9 cellular contexts compared by ENCODE assay signal in genomic region chr12:46219892-46220655, GRCh38. TPM values are rescaled to one million over a fixed set of nuclear protein-coding genes. Genes with fewer than 3 reads are reported as not detected.
DNase-seq lines count a peak whose midpoint lies in the region; ATAC-seq and TF ChIP-seq lines count a peak whose summit lies in the region.
"Had no signal": no experiment of that assay in that cellular context is flagged by ENCODE, and none has a peak within 500 bp of the region (broad histone marks: within the 10 kb centered on the region; RNA-seq: fewer than 3 reads in every experiment).

No MANE protein-coding gene starts in this region.

- H3K4me1 Mint-ChIP-seq in CD4-positive, alpha-beta memory T cell = peaks cover 85 to 100% (median 93%) of the 10 kb centered on the region in 4 donors
- peaks cover 92 to 100% of the 10 kb centered on the region in 2 donors for H3K4me1 Mint-ChIP-seq in immature natural killer cell

- peaks cover 0 to 3% (median 0%) of the 10 kb centered on the region in 8 donors for H3K9me3 Mint-ChIP-seq in CD4-positive, alpha-beta memory T cell
- H3K9me3 Mint-ChIP-seq in immature natural killer cell = no peaks in the 10 kb centered on the region

- ATAC-seq in Panc1 = peak; percentile 54

- H3K4me3 ChIP-seq in CD4-positive, alpha-beta memory T cell (ENCODE audit: low read length in 2 of 2) = peak overlapping the region in 1 of 2 donors; percentile 4
- H3K4me3 ChIP-seq in Panc1 (ENCODE audit: low read depth in 2 of 2, low read length in 2 of 2) = no peak overlapping the region
- H3K4me3 ChIP-seq: lung had no signal

- POLR2A ChIA-PET in CD4-positive, alpha-beta memory T cell (lab: Charles Lee; ENCODE audit: partially characterized antibody) = interaction anchor here (1.0 to 14.8 kb wide), 11 partner anchors 10 to 229 kb away, joined by 3 to 552 read pairs (median 5); partner anchors contain the start of genes SCAF11 and SLC38A1
- POLR2A ChIA-PET in Panc1 (lab: Charles Lee) = no interaction called here

- no peaks in the 10 kb centered on the region for H3K27me3 ChIP-seq in CD4-positive, alpha-beta memory T cell (ENCODE audit: insufficient read depth, low read length)
- no peaks in the 10 kb centered on the region for H3K27me3 ChIP-seq in Panc1 (ENCODE audit: control insufficient read depth, insufficient read depth, low read length)

- CTCF ChIA-PET in CD4-positive, alpha-beta memory T cell (lab: Charles Lee; ENCODE audit: partially characterized antibody) = interaction anchor here (0.6 to 3.5 kb wide), 3 partner anchors 19 to 49 kb away, joined by 3 to 30 read pairs (median 4); partner anchors contain the start of gene SLC38A1
- CTCF ChIA-PET in Panc1 (lab: Charles Lee) = no interaction called here

- no peaks in the 10 kb centered on the region for H3K27me3 Mint-ChIP-seq in CD4-positive, alpha-beta memory T cell
- H3K27me3 Mint-ChIP-seq in immature natural killer cell (ENCODE audit: low read depth in 3 of 3) = peaks cover 26 to 37% (median 30%) of the 10 kb centered on the region in 3 donors

- peaks cover 99% of the 10 kb centered on the region for H3K4me1 ChIP-seq in CD4-positive, alpha-beta memory T cell (ENCODE audit: insufficient read depth, low read length)
- peaks cover 7% of the 10 kb centered on the region; the same call in 1 of the 2 replicates for H3K4me1 ChIP-seq in Panc1 (ENCODE audit: control insufficient read depth, insufficient read depth, low read length)

- peaks cover 40 to 71% of the 10 kb centered on the region in 2 donors for H3K36me3 Mint-ChIP-seq in CD4-positive, alpha-beta memory T cell
- H3K36me3 Mint-ChIP-seq in immature natural killer cell = peaks cover 19 to 40% (median 24%) of the 10 kb centered on the region in 3 donors

- H3K27ac Mint-ChIP-seq in CD4-positive, alpha-beta memory T cell = peak overlapping the region; percentile 96 to 100 (median 98)
- peak overlapping the region; percentile 95 to 100 (median 100) for H3K27ac Mint-ChIP-seq in immature natural killer cell

- BruUV-seq in Panc1 (replicated peaks; lab: Mats Ljungman, UMichigan) = no TSS peak

- intact Hi-C loops in CD4-positive, alpha-beta memory T cell (cut with micrococcal nuclease) = loop anchor here (1.0 to 5.0 kb wide), 4 partner anchors 10 to 1373 kb away; no protein-coding TSS in a partner anchor
- intact Hi-C loops in Panc1 (cut with micrococcal nuclease; ENCODE audit: unreplicated experiment) = no loop called here

- H3K27ac ChIP-seq in CD4-positive, alpha-beta memory T cell (ENCODE audit: low read depth, low read length) = peak overlapping the region; percentile 87
- no peak overlapping the region for H3K27ac ChIP-seq in Panc1 (ENCODE audit: low read length)

- no peak for TF ChIP-seq CTCF in Panc1 (IDR thresholded peaks at IDR 0.05)

- in situ Hi-C loops in Panc1 (cut with HindIII; ENCODE audit: low pct_unique_long_range_greater_than_20kb, low sequenced_read_pairs) = no loop called here

- H3K4me3 Mint-ChIP-seq in CD4-positive, alpha-beta memory T cell = peak overlapping the region; percentile 78 to 90 (median 84)
- peak overlapping the region; percentile 83 to 90 (median 85) for H3K4me3 Mint-ChIP-seq in immature natural killer cell

- no peaks in the 10 kb centered on the region for H3K36me3 ChIP-seq in CD4-positive, alpha-beta memory T cell (ENCODE audit: insufficient read depth, low read length)
- peaks cover 15% of the 10 kb centered on the region for H3K36me3 ChIP-seq in Panc1 (ENCODE audit: control insufficient read depth, insufficient read depth, low read length)

- peak; percentile 77 to 94 (median 81) for DNase-seq in CD4-positive, alpha-beta memory T cell
- DNase-seq in Panc1 (ENCODE audit: low read depth, low spot score) (no peak), immature natural killer cell (peak in 1 of 3 donors; percentile 39), cortex of kidney (lab: John Stamatoyannopoulos, UW) (no peak), NCI-H1694 treated with DMSO at 0.1 percent for 48 hours (lab: John Stamatoyannopoulos, UW) (no peak), DMS79 (lab: John Stamatoyannopoulos, UW) (no peak)
- peak; percentile 91 for DNase-seq in activated effector memory CD4-positive, alpha-beta T cell treated with anti-CD3 and anti-CD28 coated beads, Interleukin-2, amount 50 U/mL, for 16 hours
- DNase-seq in stimulated activated CD8-positive, alpha-beta memory T cell treated with anti-CD3 and anti-CD28 coated beads, Interleukin-15, amount 100 ng/mL, for 4 hours (ENCODE audit: low read depth in 2 of 2) = peak; percentile 53 to 64

- H3K9me3 ChIP-seq in CD4-positive, alpha-beta memory T cell (ENCODE audit: control insufficient read depth in 1 of 2, low read length in 2 of 2) = no peaks in the 10 kb centered on the region
- H3K9me3 ChIP-seq in Panc1 (ENCODE audit: control insufficient read depth, insufficient read depth, low read depth, low read length) = no peaks in the 10 kb centered on the region

RNA-seq across cellular contexts. Expression of gene SLC38A1, which starts 48.8 kb away (rescaled TPM):
- total RNA-seq in CD4-positive, alpha-beta memory T cell = 100 to 1,000 TPM; 265 to 272 TPM
- polyA plus RNA-seq in CD4-positive, alpha-beta memory T cell = 100 to 1,000 TPM; 230 to 307 TPM
- 127 TPM for total RNA-seq in Panc1 (2021; ENCODE audit: unreplicated experiment)
- polyA plus RNA-seq in Panc1 (2012; ENCODE audit: insufficient read length) = 78.9 TPM
- polyA plus RNA-seq in immature natural killer cell = 100 to 1,000 TPM; 173 to 234 (median 210) TPM

Comparison
In these comparisons a context has a peak if more than half of its experiments do, and no peak if none do; other contexts are left out.
1. DNase-seq: peak in CD4-positive, alpha-beta memory T cell (5 of 5), activated effector memory CD4-positive, alpha-beta T cell treated with anti-CD3 and anti-CD28 coated beads, Interleukin-2, amount 50 U/mL, for 16 hours (single experiment) and stimulated activated CD8-positive, alpha-beta memory T cell treated with anti-CD3 and anti-CD28 coated beads, Interleukin-15, amount 100 ng/mL, for 4 hours (2 of 2); none in Panc1 (single experiment), cortex of kidney (single experiment), NCI-H1694 treated with DMSO at 0.1 percent for 48 hours (single experiment) and DMS79 (single experiment).